Comparison of ENCODE assay signal across 25 cellular contexts in genomic region chr10:53624722-53625121, GRCh38.
"Had no signal": no experiment of that assay in that cellular context is flagged by ENCODE, and none has a peak within 500 bp of the region (broad histone marks: within the 10 kb centered on the region; RNA-seq: fewer than 3 reads in every experiment).

No MANE protein-coding gene starts in this region.

- H3K4me3 ChIP-seq: colonic mucosa, esophagus squamous epithelium, gastrocnemius medialis, heart right ventricle, left lung, lower lobe of right lung, mucosa of descending colon had no signal

- H3K27ac ChIP-seq: colonic mucosa, epithelial cell of prostate, esophagus squamous epithelium, gastrocnemius medialis, heart right ventricle, left lung, lower lobe of right lung had no signal

- DNase-seq: colonic mucosa; cortex of kidney; effector memory CD4-positive, alpha-beta T cell; erythroblast; esophagus squamous epithelium; foreskin fibroblast; foreskin melanocyte; gastrocnemius medialis; glutamatergic neuron; head of caudate nucleus; heart right ventricle; hippocampal formation; left cardiac atrium; left lung; left ventricle myocardium superior; lower lobe of right lung; mesenchymal stem cell; mucosa of descending colon; naive B cell had no signal

- H3K27me3 Mint-ChIP-seq: dendritic cell treated with granulocyte-macrophage colony-stimulating factor and Interleukin-4, amounts not matched to agents 40 ng/mL and 50 ng/mL, for 4 days; naive B cell had no signal

- H3K4me3 Mint-ChIP-seq: dendritic cell treated with granulocyte-macrophage colony-stimulating factor and Interleukin-4, amounts not matched to agents 40 ng/mL and 50 ng/mL, for 4 days; mesothelial cell of epicardium; naive B cell had no signal

- H3K27me3 ChIP-seq: colonic mucosa, esophagus squamous epithelium, gastrocnemius medialis, heart right ventricle, left lung had no signal

- ATAC-seq: esophagus mucosa, gastrocnemius medialis, heart right ventricle, left cardiac atrium, left lung, left ventricle myocardium superior, lower lobe of right lung, mucosa of descending colon had no signal

- H3K36me3 Mint-ChIP-seq: naive B cell had no signal

- H3K9me3 ChIP-seq: colonic mucosa, esophagus squamous epithelium, gastrocnemius medialis, heart right ventricle, left lung, lower lobe of right lung, mucosa of descending colon had no signal

- H3K4me1 Mint-ChIP-seq: naive B cell had no signal

- FAIRE-seq: islet of Langerhans, keratinocyte had no signal

- H3K4me1 ChIP-seq: colonic mucosa, esophagus squamous epithelium, gastrocnemius medialis, heart right ventricle, left lung, lower lobe of right lung had no signal

- H3K27ac Mint-ChIP-seq: dendritic cell treated with granulocyte-macrophage colony-stimulating factor and Interleukin-4, amounts not matched to agents 40 ng/mL and 50 ng/mL, for 4 days; mesothelial cell of epicardium; naive B cell had no signal

- H3K36me3 ChIP-seq: colonic mucosa, esophagus squamous epithelium, gastrocnemius medialis, heart right ventricle, left lung, lower lobe of right lung had no signal
